Comparison of ENCODE assay signal across 14 cellular contexts in the genomic region with DNA sequence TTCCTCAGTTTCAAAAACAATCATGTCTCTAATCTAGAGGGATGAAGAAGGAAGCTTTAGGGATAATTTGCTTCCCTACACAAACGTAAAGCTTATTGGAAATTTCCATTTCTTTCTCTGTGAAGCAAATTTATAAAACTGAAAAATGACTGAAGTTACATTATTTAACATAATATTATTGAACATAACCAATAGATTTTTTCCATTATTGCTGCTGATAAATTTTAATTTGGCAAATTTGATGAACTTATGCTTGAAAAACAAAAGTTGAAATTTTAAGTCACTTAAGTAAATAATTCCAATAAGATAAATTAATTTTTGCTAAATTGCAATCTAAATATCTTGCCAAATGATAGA.
"Had no signal": no experiment of that assay in that cellular context is flagged by ENCODE, and none has a peak within 500 bp of the region (broad histone marks: within the 10 kb centered on the region; RNA-seq: fewer than 3 reads in every experiment).

No MANE protein-coding gene starts in this region.

- H3K36me3 Mint-ChIP-seq: naive B cell; stimulated activated memory B cell treated with anti-CD40 and anti-IgM and Interleukin-4, amounts not matched to agents 10 μg/mL and 1 μg/mL and 100 μg/mL, for 72 hours had no signal

- H3K4me1 ChIP-seq: gastrocnemius medialis, thyroid gland had no signal

- H3K36me3 ChIP-seq: gastrocnemius medialis, thyroid gland had no signal

- H3K9me3 Mint-ChIP-seq: activated CD4-positive, alpha-beta T cell treated with anti-CD3 and anti-CD28 coated beads, Interleukin-2, amount 10 ng/mL, durations not matched to agents 7 days and 5 days; activated naive CD8-positive, alpha-beta T cell treated with anti-CD3 and anti-CD28 coated beads for 36 hours; activated T-helper 1 cell treated with anti-CD3 and anti-CD28 coated beads, Interleukin-12 subunit alpha, Interleukin-12 subunit beta, Interleukin-2, Interleukin-4 antibody, amounts not matched to agents 30 ng/mL and 10 ng/mL and 1 ng/mL, durations not matched to agents 14 hours and 24 hours and 36 hours; effector memory CD8-positive, alpha-beta T cell; naive B cell; stimulated activated memory B cell treated with anti-CD40 and anti-IgM and Interleukin-4, amounts not matched to agents 10 μg/mL and 1 μg/mL and 100 μg/mL, for 72 hours had no signal

- H3K27ac Mint-ChIP-seq: activated CD4-positive, alpha-beta T cell treated with anti-CD3 and anti-CD28 coated beads, Interleukin-2, amount 10 ng/mL, durations not matched to agents 7 days and 5 days; activated naive CD8-positive, alpha-beta T cell treated with anti-CD3 and anti-CD28 coated beads for 36 hours; activated T-helper 1 cell treated with anti-CD3 and anti-CD28 coated beads, Interleukin-12 subunit alpha, Interleukin-12 subunit beta, Interleukin-2, Interleukin-4 antibody, amounts not matched to agents 30 ng/mL and 10 ng/mL and 1 ng/mL, durations not matched to agents 14 hours and 24 hours and 36 hours; effector memory CD8-positive, alpha-beta T cell; naive B cell; stimulated activated memory B cell treated with anti-CD40 and anti-IgM and Interleukin-4, amounts not matched to agents 10 μg/mL and 1 μg/mL and 100 μg/mL, for 72 hours had no signal

- H3K9me3 ChIP-seq: body of pancreas, gastrocnemius medialis, thyroid gland had no signal

- H3K27me3 Mint-ChIP-seq: activated CD4-positive, alpha-beta T cell treated with anti-CD3 and anti-CD28 coated beads, Interleukin-2, amount 10 ng/mL, durations not matched to agents 7 days and 5 days; activated naive CD8-positive, alpha-beta T cell treated with anti-CD3 and anti-CD28 coated beads for 36 hours; effector memory CD8-positive, alpha-beta T cell; naive B cell; stimulated activated memory B cell treated with anti-CD40 and anti-IgM and Interleukin-4, amounts not matched to agents 10 μg/mL and 1 μg/mL and 100 μg/mL, for 72 hours had no signal

- H3K27ac ChIP-seq: thyroid gland had no signal

- H3K4me1 Mint-ChIP-seq: naive B cell; stimulated activated memory B cell treated with anti-CD40 and anti-IgM and Interleukin-4, amounts not matched to agents 10 μg/mL and 1 μg/mL and 100 μg/mL, for 72 hours had no signal

- ATAC-seq: gastrocnemius medialis had no signal

- H3K4me3 ChIP-seq: body of pancreas, lung, thyroid gland had no signal

- H3K4me3 Mint-ChIP-seq: activated CD4-positive, alpha-beta T cell treated with anti-CD3 and anti-CD28 coated beads, Interleukin-2, amount 10 ng/mL, durations not matched to agents 7 days and 5 days; activated naive CD8-positive, alpha-beta T cell treated with anti-CD3 and anti-CD28 coated beads for 36 hours; activated T-helper 1 cell treated with anti-CD3 and anti-CD28 coated beads, Interleukin-12 subunit alpha, Interleukin-12 subunit beta, Interleukin-2, Interleukin-4 antibody, amounts not matched to agents 30 ng/mL and 10 ng/mL and 1 ng/mL, durations not matched to agents 14 hours and 24 hours and 36 hours; effector memory CD8-positive, alpha-beta T cell; naive B cell; stimulated activated memory B cell treated with anti-CD40 and anti-IgM and Interleukin-4, amounts not matched to agents 10 μg/mL and 1 μg/mL and 100 μg/mL, for 72 hours had no signal

- DNase-seq: activated CD4-positive, alpha-beta T cell treated with anti-CD3 and anti-CD28 coated beads, Interleukin-2, amount 10 ng/mL, durations not matched to agents 7 days and 5 days; activated CD8-positive, alpha-beta memory T cell treated with anti-CD3 and anti-CD28 coated beads for 24 hours; activated naive CD8-positive, alpha-beta T cell treated with anti-CD3 and anti-CD28 coated beads for 36 hours; cortex of kidney; effector memory CD8-positive, alpha-beta T cell; gastrocnemius medialis; left colon; posterior cingulate gyrus; thyroid gland had no signal
